In the genomic region with DNA sequence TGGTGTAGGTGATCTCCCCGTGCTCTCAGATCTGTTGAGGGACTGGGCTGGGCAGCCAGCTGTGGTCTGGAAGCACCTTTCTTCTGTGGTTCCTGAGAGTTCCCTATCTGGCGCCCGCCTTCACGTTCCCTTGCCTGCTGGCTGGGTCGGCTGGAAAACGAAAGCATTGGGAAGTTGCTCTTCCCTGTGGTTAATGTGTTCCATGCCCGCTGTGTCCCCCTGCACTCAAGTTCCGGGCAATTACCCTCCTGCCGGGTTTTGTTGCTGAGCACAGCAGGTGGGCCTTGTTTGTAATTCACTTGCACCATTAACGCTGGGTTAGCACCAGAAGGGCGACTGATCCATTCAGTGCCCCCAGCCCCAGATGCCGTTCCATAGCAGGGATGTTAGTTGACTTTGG, we compare ENCODE assay signal across 1 cellular context.
A peak's percentile ranks its signal among the peaks of the same experiment; 100 is the strongest.
TF ChIP-seq lines count a peak whose summit lies in the region.

No MANE protein-coding gene starts in this region.

TF ChIP-seq in WTC11, 78 proteins besides CTCF, POLR2A, EP300 and RAD21 (continued from another document and continues in another):
- TF ChIP-seq, protein P1, sequence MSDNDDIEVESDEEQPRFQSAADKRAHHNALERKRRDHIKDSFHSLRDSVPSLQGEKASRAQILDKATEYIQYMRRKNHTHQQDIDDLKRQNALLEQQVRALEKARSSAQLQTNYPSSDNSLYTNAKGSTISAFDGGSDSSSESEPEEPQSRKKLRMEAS (CRISPR knock-in tag; IDR thresholded peaks at IDR 0.05) = no peak
- TF ChIP-seq ATF1 (CRISPR knock-in tag; IDR thresholded peaks at IDR 0.05) (no peak), GRHL2 (CRISPR knock-in tag; IDR thresholded peaks at IDR 0.05; ENCODE audit: insufficient replicate concordance, severe bottlenecking) (no peak), SOX15 (CRISPR knock-in tag; IDR thresholded peaks at IDR 0.05) (no peak), EMX1 (CRISPR knock-in tag; IDR thresholded peaks at IDR 0.05) (no peak), CREM (CRISPR knock-in tag; IDR thresholded peaks at IDR 0.05) (peak; percentile 80; the same call in 1 of the 2 replicates), ETV6 (CRISPR knock-in tag; IDR thresholded peaks at IDR 0.05) (peak; percentile 81; the same call in 1 of the 2 replicates), RORB (CRISPR knock-in tag; IDR thresholded peaks at IDR 0.05) (no peak), ZNF416 (CRISPR knock-in tag; IDR thresholded peaks at IDR 0.05) (no peak), NR2C2 (CRISPR knock-in tag; IDR thresholded peaks at IDR 0.05) (no peak), NFYB (CRISPR knock-in tag; conservative IDR thresholded peaks at IDR 0.05; ENCODE audit: low read depth) (no peak), ZNF138 (CRISPR knock-in tag; conservative IDR thresholded peaks at IDR 0.05) (no peak; the same call in 1 of the 2 replicates), FOXK1 (CRISPR knock-in tag; IDR thresholded peaks at IDR 0.05) (peak; percentile 82; the same call in 1 of the 2 replicates), ZNF232 (CRISPR knock-in tag; IDR thresholded peaks at IDR 0.05) (0 out of 2 replicates have a peak, but pooled peaks have one; percentile 18), ZNF317 (CRISPR knock-in tag; IDR thresholded peaks at IDR 0.05; ENCODE audit: borderline replicate concordance, low read depth) (no peak), JAZF1 (CRISPR knock-in tag; IDR thresholded peaks at IDR 0.05) (no peak), SMAD4 (CRISPR knock-in tag; IDR thresholded peaks at IDR 0.05) (no peak), TCF7 (CRISPR knock-in tag; IDR thresholded peaks at IDR 0.05; ENCODE audit: low read depth) (no peak), FOXJ3 (CRISPR knock-in tag; IDR thresholded peaks at IDR 0.05; ENCODE audit: borderline replicate concordance) (no peak), MXD4 (CRISPR knock-in tag; IDR thresholded peaks at IDR 0.05; ENCODE audit: borderline replicate concordance) (no peak), IRF2 (CRISPR knock-in tag; IDR thresholded peaks at IDR 0.05; ENCODE audit: borderline replicate concordance, low read depth) (no peak), ZNF219 (CRISPR knock-in tag; IDR thresholded peaks at IDR 0.05; ENCODE audit: borderline replicate concordance) (peak; percentile 68; the same call in 1 of the 2 replicates), TP53 (CRISPR knock-in tag; IDR thresholded peaks at IDR 0.05) (no peak), OVOL2 (CRISPR knock-in tag; IDR thresholded peaks at IDR 0.05; ENCODE audit: borderline replicate concordance) (no peak), ZNF263 (CRISPR knock-in tag; IDR thresholded peaks at IDR 0.05; ENCODE audit: low read depth) (no peak)
- TF ChIP-seq, protein P2, sequence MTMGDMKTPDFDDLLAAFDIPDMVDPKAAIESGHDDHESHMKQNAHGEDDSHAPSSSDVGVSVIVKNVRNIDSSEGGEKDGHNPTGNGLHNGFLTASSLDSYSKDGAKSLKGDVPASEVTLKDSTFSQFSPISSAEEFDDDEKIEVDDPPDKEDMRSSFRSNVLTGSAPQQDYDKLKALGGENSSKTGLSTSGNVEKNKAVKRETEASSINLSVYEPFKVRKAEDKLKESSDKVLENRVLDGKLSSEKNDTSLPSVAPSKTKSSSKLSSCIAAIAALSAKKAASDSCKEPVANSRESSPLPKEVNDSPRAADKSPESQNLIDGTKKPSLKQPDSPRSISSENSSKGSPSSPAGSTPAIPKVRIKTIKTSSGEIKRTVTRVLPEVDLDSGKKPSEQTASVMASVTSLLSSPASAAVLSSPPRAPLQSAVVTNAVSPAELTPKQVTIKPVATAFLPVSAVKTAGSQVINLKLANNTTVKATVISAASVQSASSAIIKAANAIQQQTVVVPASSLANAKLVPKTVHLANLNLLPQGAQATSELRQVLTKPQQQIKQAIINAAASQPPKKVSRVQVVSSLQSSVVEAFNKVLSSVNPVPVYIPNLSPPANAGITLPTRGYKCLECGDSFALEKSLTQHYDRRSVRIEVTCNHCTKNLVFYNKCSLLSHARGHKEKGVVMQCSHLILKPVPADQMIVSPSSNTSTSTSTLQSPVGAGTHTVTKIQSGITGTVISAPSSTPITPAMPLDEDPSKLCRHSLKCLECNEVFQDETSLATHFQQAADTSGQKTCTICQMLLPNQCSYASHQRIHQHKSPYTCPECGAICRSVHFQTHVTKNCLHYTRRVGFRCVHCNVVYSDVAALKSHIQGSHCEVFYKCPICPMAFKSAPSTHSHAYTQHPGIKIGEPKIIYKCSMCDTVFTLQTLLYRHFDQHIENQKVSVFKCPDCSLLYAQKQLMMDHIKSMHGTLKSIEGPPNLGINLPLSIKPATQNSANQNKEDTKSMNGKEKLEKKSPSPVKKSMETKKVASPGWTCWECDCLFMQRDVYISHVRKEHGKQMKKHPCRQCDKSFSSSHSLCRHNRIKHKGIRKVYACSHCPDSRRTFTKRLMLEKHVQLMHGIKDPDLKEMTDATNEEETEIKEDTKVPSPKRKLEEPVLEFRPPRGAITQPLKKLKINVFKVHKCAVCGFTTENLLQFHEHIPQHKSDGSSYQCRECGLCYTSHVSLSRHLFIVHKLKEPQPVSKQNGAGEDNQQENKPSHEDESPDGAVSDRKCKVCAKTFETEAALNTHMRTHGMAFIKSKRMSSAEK (CRISPR knock-in tag; IDR thresholded peaks at IDR 0.05; ENCODE audit: borderline replicate concordance) = no peak
- TF ChIP-seq, protein P3, sequence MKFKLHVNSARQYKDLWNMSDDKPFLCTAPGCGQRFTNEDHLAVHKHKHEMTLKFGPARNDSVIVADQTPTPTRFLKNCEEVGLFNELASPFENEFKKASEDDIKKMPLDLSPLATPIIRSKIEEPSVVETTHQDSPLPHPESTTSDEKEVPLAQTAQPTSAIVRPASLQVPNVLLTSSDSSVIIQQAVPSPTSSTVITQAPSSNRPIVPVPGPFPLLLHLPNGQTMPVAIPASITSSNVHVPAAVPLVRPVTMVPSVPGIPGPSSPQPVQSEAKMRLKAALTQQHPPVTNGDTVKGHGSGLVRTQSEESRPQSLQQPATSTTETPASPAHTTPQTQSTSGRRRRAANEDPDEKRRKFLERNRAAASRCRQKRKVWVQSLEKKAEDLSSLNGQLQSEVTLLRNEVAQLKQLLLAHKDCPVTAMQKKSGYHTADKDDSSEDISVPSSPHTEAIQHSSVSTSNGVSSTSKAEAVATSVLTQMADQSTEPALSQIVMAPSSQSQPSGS (CRISPR knock-in tag; IDR thresholded peaks at IDR 0.05; ENCODE audit: borderline replicate concordance, low read depth) = no peak
- TF ChIP-seq, protein P4, sequence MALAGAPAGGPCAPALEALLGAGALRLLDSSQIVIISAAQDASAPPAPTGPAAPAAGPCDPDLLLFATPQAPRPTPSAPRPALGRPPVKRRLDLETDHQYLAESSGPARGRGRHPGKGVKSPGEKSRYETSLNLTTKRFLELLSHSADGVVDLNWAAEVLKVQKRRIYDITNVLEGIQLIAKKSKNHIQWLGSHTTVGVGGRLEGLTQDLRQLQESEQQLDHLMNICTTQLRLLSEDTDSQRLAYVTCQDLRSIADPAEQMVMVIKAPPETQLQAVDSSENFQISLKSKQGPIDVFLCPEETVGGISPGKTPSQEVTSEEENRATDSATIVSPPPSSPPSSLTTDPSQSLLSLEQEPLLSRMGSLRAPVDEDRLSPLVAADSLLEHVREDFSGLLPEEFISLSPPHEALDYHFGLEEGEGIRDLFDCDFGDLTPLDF (CRISPR knock-in tag; IDR thresholded peaks at IDR 0.05) = no peak
- TF ChIP-seq, protein P5, sequence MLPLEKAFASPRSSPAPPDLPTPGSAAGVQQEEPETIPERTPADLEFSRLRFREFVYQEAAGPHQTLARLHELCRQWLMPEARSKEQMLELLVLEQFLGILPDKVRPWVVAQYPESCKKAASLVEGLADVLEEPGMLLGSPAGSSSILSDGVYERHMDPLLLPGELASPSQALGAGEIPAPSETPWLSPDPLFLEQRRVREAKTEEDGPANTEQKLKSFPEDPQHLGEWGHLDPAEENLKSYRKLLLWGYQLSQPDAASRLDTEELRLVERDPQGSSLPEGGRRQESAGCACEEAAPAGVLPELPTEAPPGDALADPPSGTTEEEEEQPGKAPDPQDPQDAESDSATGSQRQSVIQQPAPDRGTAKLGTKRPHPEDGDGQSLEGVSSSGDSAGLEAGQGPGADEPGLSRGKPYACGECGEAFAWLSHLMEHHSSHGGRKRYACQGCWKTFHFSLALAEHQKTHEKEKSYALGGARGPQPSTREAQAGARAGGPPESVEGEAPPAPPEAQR (CRISPR knock-in tag; IDR thresholded peaks at IDR 0.05) = no peak
- TF ChIP-seq, protein P6, sequence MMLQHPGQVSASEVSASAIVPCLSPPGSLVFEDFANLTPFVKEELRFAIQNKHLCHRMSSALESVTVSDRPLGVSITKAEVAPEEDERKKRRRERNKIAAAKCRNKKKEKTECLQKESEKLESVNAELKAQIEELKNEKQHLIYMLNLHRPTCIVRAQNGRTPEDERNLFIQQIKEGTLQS (CRISPR knock-in tag; conservative IDR thresholded peaks at IDR 0.05) = no peak
- TF ChIP-seq, protein P7, sequence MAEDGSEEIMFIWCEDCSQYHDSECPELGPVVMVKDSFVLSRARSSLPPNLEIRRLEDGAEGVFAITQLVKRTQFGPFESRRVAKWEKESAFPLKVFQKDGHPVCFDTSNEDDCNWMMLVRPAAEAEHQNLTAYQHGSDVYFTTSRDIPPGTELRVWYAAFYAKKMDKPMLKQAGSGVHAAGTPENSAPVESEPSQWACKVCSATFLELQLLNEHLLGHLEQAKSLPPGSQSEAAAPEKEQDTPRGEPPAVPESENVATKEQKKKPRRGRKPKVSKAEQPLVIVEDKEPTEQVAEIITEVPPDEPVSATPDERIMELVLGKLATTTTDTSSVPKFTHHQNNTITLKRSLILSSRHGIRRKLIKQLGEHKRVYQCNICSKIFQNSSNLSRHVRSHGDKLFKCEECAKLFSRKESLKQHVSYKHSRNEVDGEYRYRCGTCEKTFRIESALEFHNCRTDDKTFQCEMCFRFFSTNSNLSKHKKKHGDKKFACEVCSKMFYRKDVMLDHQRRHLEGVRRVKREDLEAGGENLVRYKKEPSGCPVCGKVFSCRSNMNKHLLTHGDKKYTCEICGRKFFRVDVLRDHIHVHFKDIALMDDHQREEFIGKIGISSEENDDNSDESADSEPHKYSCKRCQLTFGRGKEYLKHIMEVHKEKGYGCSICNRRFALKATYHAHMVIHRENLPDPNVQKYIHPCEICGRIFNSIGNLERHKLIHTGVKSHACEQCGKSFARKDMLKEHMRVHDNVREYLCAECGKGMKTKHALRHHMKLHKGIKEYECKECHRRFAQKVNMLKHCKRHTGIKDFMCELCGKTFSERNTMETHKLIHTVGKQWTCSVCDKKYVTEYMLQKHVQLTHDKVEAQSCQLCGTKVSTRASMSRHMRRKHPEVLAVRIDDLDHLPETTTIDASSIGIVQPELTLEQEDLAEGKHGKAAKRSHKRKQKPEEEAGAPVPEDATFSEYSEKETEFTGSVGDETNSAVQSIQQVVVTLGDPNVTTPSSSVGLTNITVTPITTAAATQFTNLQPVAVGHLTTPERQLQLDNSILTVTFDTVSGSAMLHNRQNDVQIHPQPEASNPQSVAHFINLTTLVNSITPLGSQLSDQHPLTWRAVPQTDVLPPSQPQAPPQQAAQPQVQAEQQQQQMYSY (CRISPR knock-in tag; IDR thresholded peaks at IDR 0.05) = no peak
- TF ChIP-seq, protein P8, sequence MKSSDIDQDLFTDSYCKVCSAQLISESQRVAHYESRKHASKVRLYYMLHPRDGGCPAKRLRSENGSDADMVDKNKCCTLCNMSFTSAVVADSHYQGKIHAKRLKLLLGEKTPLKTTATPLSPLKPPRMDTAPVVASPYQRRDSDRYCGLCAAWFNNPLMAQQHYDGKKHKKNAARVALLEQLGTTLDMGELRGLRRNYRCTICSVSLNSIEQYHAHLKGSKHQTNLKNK (CRISPR knock-in tag; IDR thresholded peaks at IDR 0.05) = peak; percentile 67; the same call in 1 of the 2 replicates
- TF ChIP-seq, protein P9, sequence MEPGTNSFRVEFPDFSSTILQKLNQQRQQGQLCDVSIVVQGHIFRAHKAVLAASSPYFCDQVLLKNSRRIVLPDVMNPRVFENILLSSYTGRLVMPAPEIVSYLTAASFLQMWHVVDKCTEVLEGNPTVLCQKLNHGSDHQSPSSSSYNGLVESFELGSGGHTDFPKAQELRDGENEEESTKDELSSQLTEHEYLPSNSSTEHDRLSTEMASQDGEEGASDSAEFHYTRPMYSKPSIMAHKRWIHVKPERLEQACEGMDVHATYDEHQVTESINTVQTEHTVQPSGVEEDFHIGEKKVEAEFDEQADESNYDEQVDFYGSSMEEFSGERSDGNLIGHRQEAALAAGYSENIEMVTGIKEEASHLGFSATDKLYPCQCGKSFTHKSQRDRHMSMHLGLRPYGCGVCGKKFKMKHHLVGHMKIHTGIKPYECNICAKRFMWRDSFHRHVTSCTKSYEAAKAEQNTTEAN (CRISPR knock-in tag; IDR thresholded peaks at IDR 0.05) = 0 out of 2 replicates have a peak, but pooled peaks have one; percentile 59
- TF ChIP-seq, protein P10, sequence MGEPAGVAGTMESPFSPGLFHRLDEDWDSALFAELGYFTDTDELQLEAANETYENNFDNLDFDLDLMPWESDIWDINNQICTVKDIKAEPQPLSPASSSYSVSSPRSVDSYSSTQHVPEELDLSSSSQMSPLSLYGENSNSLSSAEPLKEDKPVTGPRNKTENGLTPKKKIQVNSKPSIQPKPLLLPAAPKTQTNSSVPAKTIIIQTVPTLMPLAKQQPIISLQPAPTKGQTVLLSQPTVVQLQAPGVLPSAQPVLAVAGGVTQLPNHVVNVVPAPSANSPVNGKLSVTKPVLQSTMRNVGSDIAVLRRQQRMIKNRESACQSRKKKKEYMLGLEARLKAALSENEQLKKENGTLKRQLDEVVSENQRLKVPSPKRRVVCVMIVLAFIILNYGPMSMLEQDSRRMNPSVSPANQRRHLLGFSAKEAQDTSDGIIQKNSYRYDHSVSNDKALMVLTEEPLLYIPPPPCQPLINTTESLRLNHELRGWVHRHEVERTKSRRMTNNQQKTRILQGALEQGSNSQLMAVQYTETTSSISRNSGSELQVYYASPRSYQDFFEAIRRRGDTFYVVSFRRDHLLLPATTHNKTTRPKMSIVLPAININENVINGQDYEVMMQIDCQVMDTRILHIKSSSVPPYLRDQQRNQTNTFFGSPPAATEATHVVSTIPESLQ (CRISPR knock-in tag; IDR thresholded peaks at IDR 0.05) = no peak
- TF ChIP-seq, protein P11, sequence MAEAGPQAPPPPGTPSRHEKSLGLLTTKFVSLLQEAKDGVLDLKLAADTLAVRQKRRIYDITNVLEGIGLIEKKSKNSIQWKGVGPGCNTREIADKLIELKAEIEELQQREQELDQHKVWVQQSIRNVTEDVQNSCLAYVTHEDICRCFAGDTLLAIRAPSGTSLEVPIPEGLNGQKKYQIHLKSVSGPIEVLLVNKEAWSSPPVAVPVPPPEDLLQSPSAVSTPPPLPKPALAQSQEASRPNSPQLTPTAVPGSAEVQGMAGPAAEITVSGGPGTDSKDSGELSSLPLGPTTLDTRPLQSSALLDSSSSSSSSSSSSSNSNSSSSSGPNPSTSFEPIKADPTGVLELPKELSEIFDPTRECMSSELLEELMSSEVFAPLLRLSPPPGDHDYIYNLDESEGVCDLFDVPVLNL (CRISPR knock-in tag; IDR thresholded peaks at IDR 0.05; ENCODE audit: borderline replicate concordance, low read depth) = no peak
